In genomic region chr12:569091-569676, GRCh38 we compare ENCODE assay signal across 8 cellular contexts.
A peak's percentile ranks its signal among the peaks of the same experiment; 100 is the strongest.
DNase-seq lines count a peak whose midpoint lies in the region; ATAC-seq lines count a peak whose summit lies in the region.

No MANE protein-coding gene starts in this region.

- H3K36me3 Mint-ChIP-seq in activated T-cell treated with anti-CD3 and anti-CD28 coated beads, Interleukin-2, amount 50 U/mL, for 4 hours (ENCODE audit: insufficient read depth): no peaks in the 10 kb centered on the region
- H3K36me3 Mint-ChIP-seq in activated CD8-positive, alpha-beta T cell treated with anti-CD3 and anti-CD28 coated beads, Interleukin-2, amount 10 ng/mL, durations not matched to agents 7 days and 5 days (ENCODE audit: low read depth): peaks cover 20% of the 10 kb centered on the region
- H3K36me3 Mint-ChIP-seq in immature natural killer cell: no peaks in the 10 kb centered on the region

- CTCF ChIA-PET in activated CD8-positive, alpha-beta T cell treated with anti-CD3 and anti-CD28 coated beads, Interleukin-2, amount 10 ng/mL, durations not matched to agents 7 days and 5 days (lab: Charles Lee): interaction anchor here (0.6 to 3.3 kb wide), 26 partner anchors 11 to 549 kb away, joined by 3 to 35 read pairs (median 5); partner anchors contain the start of genes RAD52 and WNK1

- H3K9me3 Mint-ChIP-seq in activated T-cell treated with anti-CD3 and anti-CD28 coated beads, Interleukin-2, amount 50 U/mL, for 4 hours: no peaks in the 10 kb centered on the region
- H3K9me3 Mint-ChIP-seq in activated CD8-positive, alpha-beta T cell treated with anti-CD3 and anti-CD28 coated beads, Interleukin-2, amount 10 ng/mL, durations not matched to agents 7 days and 5 days (ENCODE audit: insufficient read depth): no peaks in the 10 kb centered on the region
- no peaks in the 10 kb centered on the region for H3K9me3 Mint-ChIP-seq in immature natural killer cell

- no peak for ATAC-seq in activated T-cell treated with anti-CD3 and anti-CD28 coated beads, Interleukin-2, amount 50 U/mL, for 4 hours
- ATAC-seq in activated CD8-positive, alpha-beta T cell treated with anti-CD3 and anti-CD28 coated beads, Interleukin-2, amount 10 ng/mL, durations not matched to agents 7 days and 5 days: no peak
- no peak for ATAC-seq in HG02678 (IDR thresholded peaks at IDR 0.05; ENCODE audit: unreplicated experiment)
- ATAC-seq in activated CD4-positive, CD25-positive, alpha-beta regulatory T cell treated with anti-CD3 and anti-CD28 coated beads, Interleukin-2, amount 50 U/mL, for 24 hours: no peak

- H3K4me3 Mint-ChIP-seq in activated T-cell treated with anti-CD3 and anti-CD28 coated beads, Interleukin-2, amount 50 U/mL, for 4 hours: peak overlapping the region; percentile 8
- peak overlapping the region; percentile 80 for H3K4me3 Mint-ChIP-seq in activated CD8-positive, alpha-beta T cell treated with anti-CD3 and anti-CD28 coated beads, Interleukin-2, amount 10 ng/mL, durations not matched to agents 7 days and 5 days
- H3K4me3 Mint-ChIP-seq in immature natural killer cell: peak overlapping the region; percentile 81 to 87 (median 84)

- H3K27ac Mint-ChIP-seq in activated CD8-positive, alpha-beta T cell treated with anti-CD3 and anti-CD28 coated beads, Interleukin-2, amount 10 ng/mL, durations not matched to agents 7 days and 5 days: peak overlapping the region; percentile 73
- peak overlapping the region in 4 of 6 donors; percentile 61 to 80 (median 72) for H3K27ac Mint-ChIP-seq in immature natural killer cell

- no peak for DNase-seq in activated T-cell treated with anti-CD3 and anti-CD28 coated beads, Interleukin-2, amount 50 U/mL, for 4 hours
- DNase-seq in activated T-cell treated with anti-CD3 and anti-CD28 coated beads, Interleukin-2, amount 50 U/mL, for 48 hours: no peak
- DNase-seq in activated CD8-positive, alpha-beta T cell treated with anti-CD3 and anti-CD28 coated beads, Interleukin-2, amount 10 ng/mL, durations not matched to agents 7 days and 5 days: no peak
- DNase-seq in immature natural killer cell (no peak), substantia nigra (lab: John Stamatoyannopoulos, UW) (no peak), NCI-H526 treated with DMSO at 0.1 percent for 48 hours (lab: John Stamatoyannopoulos, UW) (no peak)

- POLR2A ChIA-PET in activated CD8-positive, alpha-beta T cell treated with anti-CD3 and anti-CD28 coated beads, Interleukin-2, amount 10 ng/mL, durations not matched to agents 7 days and 5 days (lab: Charles Lee): interaction anchor here (1.0 kb wide), 2 partner anchors 182 to 273 kb away, joined by 3 read pairs; no protein-coding TSS in a partner anchor

- H3K4me1 Mint-ChIP-seq in activated T-cell treated with anti-CD3 and anti-CD28 coated beads, Interleukin-2, amount 50 U/mL, for 4 hours (ENCODE audit: low read depth): peaks cover 55% of the 10 kb centered on the region
- H3K4me1 Mint-ChIP-seq in activated CD8-positive, alpha-beta T cell treated with anti-CD3 and anti-CD28 coated beads, Interleukin-2, amount 10 ng/mL, durations not matched to agents 7 days and 5 days (ENCODE audit: low read depth): peaks cover 58% of the 10 kb centered on the region
- H3K4me1 Mint-ChIP-seq in immature natural killer cell: peaks cover 58 to 67% of the 10 kb centered on the region in 2 donors

- peak overlapping the region; percentile 77 for H3K27ac ChIP-seq in substantia nigra (ENCODE audit: low read depth, low read length, poor library complexity, severe bottlenecking)

- H3K27me3 Mint-ChIP-seq in activated T-cell treated with anti-CD3 and anti-CD28 coated beads, Interleukin-2, amount 50 U/mL, for 4 hours (ENCODE audit: low read depth): no peaks in the 10 kb centered on the region
- H3K27me3 Mint-ChIP-seq in activated CD8-positive, alpha-beta T cell treated with anti-CD3 and anti-CD28 coated beads, Interleukin-2, amount 10 ng/mL, durations not matched to agents 7 days and 5 days (ENCODE audit: low read depth): no peaks in the 10 kb centered on the region
- no peaks in the 10 kb centered on the region for H3K27me3 Mint-ChIP-seq in immature natural killer cell (ENCODE audit: low read depth in 3 of 3)

Comparison
In these comparisons a context has a peak if more than half of its experiments do, and no peak if none do; other contexts are left out.
1. H3K4me3 Mint-ChIP-seq: peak in every context shown above with its lines; median percentile 84 in immature natural killer cell; 80 in activated CD8-positive, alpha-beta T cell treated with anti-CD3 and anti-CD28 coated beads, Interleukin-2, amount 10 ng/mL, durations not matched to agents 7 days and 5 days; 8 in activated T-cell treated with anti-CD3 and anti-CD28 coated beads, Interleukin-2, amount 50 U/mL, for 4 hours.